ENCODE assay signal across 33 cellular contexts in the genomic region with DNA sequence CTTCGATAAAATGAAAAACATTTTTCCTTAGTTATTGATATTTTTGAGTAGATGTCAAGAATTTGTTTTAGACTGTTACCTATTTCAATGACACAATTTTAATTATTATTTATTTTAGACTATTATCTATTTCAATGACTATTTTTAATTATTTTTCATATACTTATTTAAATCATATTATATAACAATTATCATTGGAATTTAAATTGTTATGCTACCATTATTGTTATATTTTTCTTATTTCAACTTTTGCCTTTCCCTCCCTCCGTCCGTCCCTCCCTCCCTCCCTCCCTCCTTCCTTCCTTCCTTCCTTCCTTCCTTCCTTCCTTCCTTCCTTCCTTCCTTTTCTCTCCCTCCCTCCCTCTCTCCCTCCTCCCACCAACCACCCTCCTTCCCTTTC.
"Had no signal": no experiment of that assay in that cellular context is flagged by ENCODE, and none has a peak within 500 bp of the region (broad histone marks: within the 10 kb centered on the region; RNA-seq: fewer than 3 reads in every experiment).

No MANE protein-coding gene starts in this region.

- H3K36me3 Mint-ChIP-seq: activated naive CD4-positive, alpha-beta T cell treated with anti-CD3 and anti-CD28 coated beads, Interleukin-2, amount 10 ng/mL, durations not matched to agents 7 days and 5 days; activated naive CD4-positive, alpha-beta T cell treated with anti-CD3 and anti-CD28 coated beads, Interleukin-2, amount 50 U/mL, for 72 hours; activated naive CD8-positive, alpha-beta T cell treated with anti-CD3 and anti-CD28 coated beads, Interleukin-2, amount 10 ng/mL, durations not matched to agents 7 days and 5 days; brain had no signal

- H3K4me1 ChIP-seq: ascending aorta, breast epithelium, gastrocnemius medialis had no signal

- H3K9me3 Mint-ChIP-seq: activated CD4-positive, alpha-beta T cell treated with anti-CD3 and anti-CD28 coated beads, Interleukin-2, amount 10 ng/mL, durations not matched to agents 7 days and 5 days; activated naive CD4-positive, alpha-beta T cell treated with anti-CD3 and anti-CD28 coated beads, Interleukin-2, amount 10 ng/mL, durations not matched to agents 7 days and 5 days; activated naive CD8-positive, alpha-beta T cell treated with anti-CD3 and anti-CD28 coated beads, Interleukin-2, amount 10 ng/mL, durations not matched to agents 7 days and 5 days; activated T-cell treated with anti-CD3 and anti-CD28 coated beads, Interleukin-2, amount 50 U/mL, for 24 hours; activated T-cell treated with anti-CD3 and anti-CD28 coated beads, Interleukin-2, amount 50 U/mL, for 72 hours; brain; endodermal cell; T-helper 2 cell treated with Interferon-gamma antibody and Interleukin-4, amounts not matched to agents 5 μg/mL and 100 μg/mL, for 36 hours had no signal

- H3K27me3 ChIP-seq: ascending aorta, breast epithelium, cardiac muscle cell, dorsolateral prefrontal cortex, gastrocnemius medialis had no signal

- H3K9me3 ChIP-seq: ascending aorta, breast epithelium, gastrocnemius medialis had no signal

- H3K27me3 Mint-ChIP-seq: activated CD4-positive, alpha-beta memory T cell treated with anti-CD3 and anti-CD28 coated beads, Interleukin-2, amount 10 ng/mL, durations not matched to agents 7 days and 5 days; activated naive CD4-positive, alpha-beta T cell treated with anti-CD3 and anti-CD28 coated beads, Interleukin-2, amount 10 ng/mL, durations not matched to agents 7 days and 5 days; brain; central memory CD8-positive, alpha-beta T cell; T-helper 17 cell had no signal

- H3K4me3 ChIP-seq: ascending aorta, breast epithelium, cardiac muscle cell, coronary artery, dorsolateral prefrontal cortex, gastrocnemius medialis had no signal

- H3K27ac ChIP-seq: ascending aorta, breast epithelium, cardiac muscle cell, coronary artery, dorsolateral prefrontal cortex, gastrocnemius medialis, WERI-Rb-1 had no signal

- H3K4me3 Mint-ChIP-seq: activated CD4-positive, alpha-beta memory T cell treated with anti-CD3 and anti-CD28 coated beads, Interleukin-2, amount 10 ng/mL, durations not matched to agents 7 days and 5 days; activated CD4-positive, alpha-beta T cell treated with anti-CD3 and anti-CD28 coated beads, Interleukin-2, amount 10 ng/mL, durations not matched to agents 7 days and 5 days; activated naive CD4-positive, alpha-beta T cell treated with anti-CD3 and anti-CD28 coated beads, Interleukin-2, amount 10 ng/mL, durations not matched to agents 7 days and 5 days; activated naive CD8-positive, alpha-beta T cell treated with anti-CD3 and anti-CD28 coated beads, Interleukin-2, amount 10 ng/mL, durations not matched to agents 7 days and 5 days; activated T-cell treated with anti-CD3 and anti-CD28 coated beads, Interleukin-2, amount 50 U/mL, for 24 hours; activated T-cell treated with anti-CD3 and anti-CD28 coated beads, Interleukin-2, amount 50 U/mL, for 72 hours; brain; central memory CD8-positive, alpha-beta T cell; dendritic cell treated with granulocyte-macrophage colony-stimulating factor and Interleukin-4, amounts not matched to agents 40 ng/mL and 50 ng/mL, for 4 days; endodermal cell; T-helper 17 cell; T-helper 2 cell treated with Interferon-gamma antibody and Interleukin-4, amounts not matched to agents 5 μg/mL and 100 μg/mL, for 36 hours had no signal

- DNase-seq: activated CD4-positive, alpha-beta memory T cell treated with anti-CD3 and anti-CD28 coated beads, Interleukin-2, amount 10 ng/mL, durations not matched to agents 7 days and 5 days; activated CD4-positive, alpha-beta T cell treated with anti-CD3 and anti-CD28 coated beads for 4 hours; activated CD4-positive, alpha-beta T cell treated with anti-CD3 and anti-CD28 coated beads, Interleukin-2, amount 10 ng/mL, durations not matched to agents 7 days and 5 days; activated CD4-positive, alpha-beta T cell treated with anti-CD3 and anti-CD28 coated beads, Interleukin-2, amount 50 U/mL, for 4 hours; activated CD4-positive, CD25-positive, alpha-beta regulatory T cell; activated CD4-positive, CD25-positive, alpha-beta regulatory T cell treated with anti-CD3 and anti-CD28 coated beads, Interleukin-2, amount 50 U/mL, for 72 hours; activated CD8-positive, alpha-beta memory T cell treated with anti-CD3 and anti-CD28 coated beads, Interleukin-2, amount 50 U/mL, for 48 hours; activated gamma-delta T cell; activated naive CD4-positive, alpha-beta T cell; activated naive CD4-positive, alpha-beta T cell treated with anti-CD3 and anti-CD28 coated beads, Interleukin-2, amount 10 ng/mL, durations not matched to agents 7 days and 5 days; activated naive CD8-positive, alpha-beta T cell treated with anti-CD3 and anti-CD28 coated beads, Interleukin-2, amount 10 ng/mL, durations not matched to agents 7 days and 5 days; activated T-cell treated with anti-CD3 and anti-CD28 coated beads for 4 hours; activated T-cell treated with anti-CD3 and anti-CD28 coated beads, Interleukin-2, amount 50 U/mL, for 24 hours; activated T-cell treated with anti-CD3 and anti-CD28 coated beads, Interleukin-2, amount 50 U/mL, for 72 hours; dorsolateral prefrontal cortex; effector memory CD4-positive, alpha-beta T cell; endodermal cell; foreskin fibroblast; gastrocnemius medialis; T-helper 1 cell; T-helper 17 cell; T1000; WERI-Rb-1 had no signal

- H3K27ac Mint-ChIP-seq: activated CD4-positive, alpha-beta memory T cell treated with anti-CD3 and anti-CD28 coated beads, Interleukin-2, amount 10 ng/mL, durations not matched to agents 7 days and 5 days; activated CD4-positive, alpha-beta T cell treated with anti-CD3 and anti-CD28 coated beads, Interleukin-2, amount 10 ng/mL, durations not matched to agents 7 days and 5 days; activated naive CD4-positive, alpha-beta T cell treated with anti-CD3 and anti-CD28 coated beads, Interleukin-2, amount 10 ng/mL, durations not matched to agents 7 days and 5 days; activated naive CD4-positive, alpha-beta T cell treated with anti-CD3 and anti-CD28 coated beads, Interleukin-2, amount 50 U/mL, for 72 hours; activated naive CD8-positive, alpha-beta T cell treated with anti-CD3 and anti-CD28 coated beads, Interleukin-2, amount 10 ng/mL, durations not matched to agents 7 days and 5 days; activated T-cell treated with anti-CD3 and anti-CD28 coated beads, Interleukin-2, amount 50 U/mL, for 24 hours; brain; dendritic cell treated with granulocyte-macrophage colony-stimulating factor and Interleukin-4, amounts not matched to agents 40 ng/mL and 50 ng/mL, for 4 days; endodermal cell; T-helper 17 cell; T-helper 2 cell treated with Interferon-gamma antibody and Interleukin-4, amounts not matched to agents 5 μg/mL and 100 μg/mL, for 36 hours had no signal

- H3K36me3 ChIP-seq: ascending aorta, breast epithelium, cardiac muscle cell, gastrocnemius medialis, WERI-Rb-1 had no signal

- ATAC-seq: activated naive CD4-positive, alpha-beta T cell treated with anti-CD3 and anti-CD28 coated beads, Interleukin-2, amount 50 U/mL, for 72 hours; activated T-cell treated with anti-CD3 and anti-CD28 coated beads, Interleukin-2, amount 50 U/mL, for 72 hours; esophagus mucosa; gastrocnemius medialis; T-helper 17 cell had no signal

- H3K4me1 Mint-ChIP-seq: activated CD4-positive, alpha-beta memory T cell treated with anti-CD3 and anti-CD28 coated beads, Interleukin-2, amount 10 ng/mL, durations not matched to agents 7 days and 5 days; activated CD4-positive, alpha-beta T cell treated with anti-CD3 and anti-CD28 coated beads, Interleukin-2, amount 10 ng/mL, durations not matched to agents 7 days and 5 days; activated naive CD4-positive, alpha-beta T cell treated with anti-CD3 and anti-CD28 coated beads, Interleukin-2, amount 10 ng/mL, durations not matched to agents 7 days and 5 days; activated naive CD8-positive, alpha-beta T cell treated with anti-CD3 and anti-CD28 coated beads, Interleukin-2, amount 10 ng/mL, durations not matched to agents 7 days and 5 days; brain; central memory CD8-positive, alpha-beta T cell; endodermal cell; T-helper 17 cell had no signal
